ENCODE assay signal across 16 cellular contexts in the genomic region with DNA sequence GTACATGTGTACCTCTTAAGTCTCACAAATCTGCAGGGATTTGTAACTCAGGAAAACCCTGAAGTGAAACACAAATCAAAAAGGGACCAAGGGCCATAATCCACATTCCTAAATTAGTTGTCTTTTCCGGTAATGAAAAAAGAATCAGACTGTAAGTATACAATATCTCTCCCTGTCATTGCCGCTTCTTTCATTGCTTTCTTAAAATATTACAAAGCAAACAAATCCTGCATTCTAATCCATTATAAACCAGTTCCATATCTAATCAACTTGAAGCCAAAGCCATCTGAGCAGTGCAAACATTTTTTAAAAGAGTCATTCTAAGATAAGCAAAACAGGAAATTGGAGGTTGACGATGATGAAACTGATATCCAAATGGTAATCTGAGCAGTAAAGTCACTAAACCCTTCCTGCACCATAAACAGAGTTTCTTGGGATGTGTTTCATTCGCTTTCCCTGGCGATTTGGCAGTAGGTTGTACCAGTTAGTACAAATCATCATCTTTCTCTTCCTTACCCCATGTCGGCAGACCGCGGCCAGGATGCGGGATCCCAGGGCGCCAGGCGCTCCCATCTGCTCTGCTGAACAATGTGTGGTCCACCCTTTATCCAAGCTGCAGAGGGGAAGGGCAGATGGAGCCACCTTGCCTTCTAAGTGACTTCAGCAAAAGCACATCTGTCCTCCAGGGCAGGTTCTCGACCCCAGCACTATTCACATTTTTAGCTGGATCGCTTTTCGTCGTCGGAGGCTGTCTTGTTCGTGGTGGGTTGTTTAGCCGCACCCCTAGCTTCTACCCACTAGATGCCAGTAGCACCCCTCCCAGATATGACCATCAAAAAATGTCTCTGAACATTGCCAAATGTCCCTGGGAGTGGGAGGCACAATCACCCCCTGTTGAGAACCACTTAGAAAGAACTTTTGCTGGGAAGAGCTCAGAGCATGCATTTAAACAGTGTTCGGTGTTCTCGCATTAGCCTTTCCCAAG. TPM values are rescaled to one million over a fixed set of nuclear protein-coding genes. Genes with fewer than 3 reads are reported as not detected.
A peak's percentile ranks its signal among the peaks of the same experiment; 100 is the strongest.
DNase-seq lines count a peak whose midpoint lies in the region; ATAC-seq and TF ChIP-seq lines count a peak whose summit lies in the region.
"Had no signal": no experiment of that assay in that cellular context is flagged by ENCODE, and none has a peak within 500 bp of the region (broad histone marks: within the 10 kb centered on the region; RNA-seq: fewer than 3 reads in every experiment).

No MANE protein-coding gene starts in this region.

- POLR2A ChIA-PET in HCT116 (lab: Charles Lee) (no interaction called here), WTC11 (lab: Charles Lee) (no interaction called here)

- H3K9me3 ChIP-seq in HCT116 (ENCODE audit: control insufficient read depth in 1 of 2, insufficient read depth in 1 of 2, low read depth in 1 of 2, low read length in 2 of 2) (no peaks in the 10 kb centered on the region), mesenchymal stem cell (ENCODE audit: control insufficient read depth, low read length) (peaks cover 8% of the 10 kb centered on the region)
- H3K9me3 ChIP-seq: Peyer's patch, testis had no signal

- no peak overlapping the region for H2BK15ac ChIP-seq in mesenchymal stem cell (ENCODE audit: low read depth, poor library complexity, severe bottlenecking)

- no peaks in the 10 kb centered on the region for H4K20me1 ChIP-seq in HCT116 (ENCODE audit: insufficient read depth)

- CTCF ChIA-PET in HCT116 (lab: Charles Lee) (interaction anchor here (0.8 to 3.6 kb wide), 2 partner anchors 10 to 214 kb away, joined by 3 to 17 read pairs; no protein-coding TSS in a partner anchor), WTC11 (lab: Charles Lee) (interaction anchor here (0.7 to 2.3 kb wide), 11 partner anchors 10 to 288 kb away, joined by 3 to 32 read pairs (median 4); no protein-coding TSS in a partner anchor)
- CTCF ChIA-PET in activated naive CD4-positive, alpha-beta T cell treated with anti-CD3 and anti-CD28 coated beads, Interleukin-2, amount 10 ng/mL, durations not matched to agents 7 days and 5 days (lab: Charles Lee) = interaction anchor here (1.5 kb wide), 1 partner anchor 10 kb away, joined by 5 read pairs; no protein-coding TSS in a partner anchor

- H4K91ac ChIP-seq in mesenchymal stem cell (ENCODE audit: low read length) = no peak overlapping the region

- intact Hi-C loops in HCT116 (cut with micrococcal nuclease) = no loop called here

- H3K36me3 ChIP-seq in HCT116 (ENCODE audit: control insufficient read depth in 1 of 2, insufficient read depth in 2 of 2, low read length in 2 of 2) = no peaks in the 10 kb centered on the region
- no peaks in the 10 kb centered on the region for H3K36me3 ChIP-seq in mesenchymal stem cell (ENCODE audit: control insufficient read depth in 1 of 2, insufficient read depth in 2 of 2, low read depth in 1 of 2, low read length in 2 of 2)
- H3K36me3 ChIP-seq: Peyer's patch had no signal

- H2AFZ ChIP-seq in HCT116 (ENCODE audit: low read depth, low read length, poor library complexity, severe bottlenecking) (no peak overlapping the region), mesenchymal stem cell (ENCODE audit: low read depth, low read length) (no peak overlapping the region)

- no peak overlapping the region for H2BK12ac ChIP-seq in mesenchymal stem cell (ENCODE audit: low read length in 2 of 2)

- TF ChIP-seq CTCF in HCT116 (IDR thresholded peaks at IDR 0.05 in 2 of 3, conservative IDR thresholded peaks at IDR 0.05 in 1 of 3; ENCODE audit: borderline replicate concordance in 1 of 3, insufficient read depth in 1 of 3, low read depth in 2 of 3, low read length in 2 of 3) (peak in 2 of 3 experiments; percentile 16 to 19; a peak in 1 of 6 replicates), WTC11 (IDR thresholded peaks at IDR 0.05) (no peak)

- WGBS in mesenchymal stem cell = 70% methylated on average over 19 of the region's 20 CpGs

- no peak overlapping the region for H3K4me2 ChIP-seq in HCT116 (ENCODE audit: low read length)
- no peak overlapping the region for H3K4me2 ChIP-seq in mesenchymal stem cell (ENCODE audit: low read length, poor library complexity, severe bottlenecking)

- no peak for ATAC-seq in HCT116
- peak; percentile 59; the same call in 1 of the 2 replicates for ATAC-seq in WTC11
- no peak for ATAC-seq in GM19351 (IDR thresholded peaks at IDR 0.05; ENCODE audit: unreplicated experiment)
- no peak for ATAC-seq in GM19455 (IDR thresholded peaks at IDR 0.05; ENCODE audit: unreplicated experiment)
- ATAC-seq: activated naive CD4-positive, alpha-beta T cell treated with anti-CD3 and anti-CD28 coated beads, Interleukin-2, amount 50 U/mL, for 72 hours had no signal

- no peak overlapping the region for H3K9ac ChIP-seq in HCT116 (ENCODE audit: low read length)
- no peak overlapping the region for H3K9ac ChIP-seq in mesenchymal stem cell (ENCODE audit: low read length)

- H3K4me1 ChIP-seq in HCT116 (ENCODE audit: control insufficient read depth in 1 of 2, insufficient read depth in 2 of 2, low read length in 2 of 2) = no peaks in the 10 kb centered on the region
- H3K4me1 ChIP-seq in mesenchymal stem cell (ENCODE audit: control insufficient read depth, insufficient read depth, low read depth, low read length) = peaks cover 3% of the 10 kb centered on the region
- H3K4me1 ChIP-seq: Peyer's patch, testis had no signal

- H3K4me3 Mint-ChIP-seq in WTC11 = no peak overlapping the region
- H3K4me3 Mint-ChIP-seq in activated naive CD4-positive, alpha-beta T cell treated with anti-CD3 and anti-CD28 coated beads, Interleukin-2, amount 10 ng/mL, durations not matched to agents 7 days and 5 days = no peak overlapping the region

- DNase-seq in COR-L47 (lab: John Stamatoyannopoulos, UW) (peak; percentile 29), HCT116 (ENCODE audit: low read depth, low spot score) (no peak), WTC11 (ENCODE audit: low spot score) (no peak), mesenchymal stem cell (peak; percentile 8)
- no peak for DNase-seq in activated naive CD4-positive, alpha-beta T cell treated with anti-CD3 and anti-CD28 coated beads, Interleukin-2, amount 10 ng/mL, durations not matched to agents 7 days and 5 days
- DNase-seq: activated CD4-positive, CD25-positive, alpha-beta regulatory T cell treated with anti-CD3 and anti-CD28 coated beads, Interleukin-2, amount 50 U/mL, for 72 hours; central memory CD4-positive, alpha-beta T cell; kidney; Peyer's patch; posterior cingulate gyrus; stimulated activated CD4-positive, alpha-beta T cell treated with anti-CD3 and anti-CD28 coated beads, Interleukin-12 subunit alpha, Interleukin-12 subunit beta, amount 100 ng/mL, for 4 hours; testis had no signal

- TF ChIP-seq POLR2A in HCT116 (IDR thresholded peaks at IDR 0.05; ENCODE audit: borderline replicate concordance, extremely low read depth, insufficient read depth, insufficient read length) = no peak

- 0 out of 2 replicates have a peak, but pooled peaks have one; percentile 22 for TF ChIP-seq RAD21 in HCT116 (IDR thresholded peaks at IDR 0.05; ENCODE audit: low read depth)

- H3K27ac ChIP-seq in HCT116 (ENCODE audit: low read depth, low read length) (no peak overlapping the region), mesenchymal stem cell (ENCODE audit: low read length, poor library complexity, severe bottlenecking) (no peak overlapping the region)
- H3K27ac ChIP-seq: Peyer's patch, testis had no signal

- RAD21 ChIA-PET in HCT116 (lab: Charles Lee; ENCODE audit: low non-redundant PET in 1 of 2, low total read pairs in 2 of 2, uncharacterized antibody in 2 of 2, unreplicated experiment in 2 of 2) = interaction anchor here in 1 of 2 experiments (0.6 kb wide), 1 partner anchor 132 kb away, joined by 5 read pairs; no protein-coding TSS in a partner anchor

- no peak overlapping the region for H2BK5ac ChIP-seq in mesenchymal stem cell (ENCODE audit: low read depth, low read length, poor library complexity, severe bottlenecking)

- H3K23ac ChIP-seq in mesenchymal stem cell (ENCODE audit: low read length in 2 of 2) = no peak overlapping the region

- no peak overlapping the region for H4K8ac ChIP-seq in mesenchymal stem cell (ENCODE audit: low read length)

- no peaks in the 10 kb centered on the region for H3K9me2 ChIP-seq in HCT116 (ENCODE audit: insufficient read depth)

- no peak overlapping the region for H2AK5ac ChIP-seq in mesenchymal stem cell (ENCODE audit: low read length, severe bottlenecking)

- no peaks in the 10 kb centered on the region for H3K36me3 Mint-ChIP-seq in WTC11
- no peaks in the 10 kb centered on the region for H3K36me3 Mint-ChIP-seq in activated naive CD4-positive, alpha-beta T cell treated with anti-CD3 and anti-CD28 coated beads, Interleukin-2, amount 10 ng/mL, durations not matched to agents 7 days and 5 days

- peak overlapping the region in 1 of 2 experiments; percentile 4 for H3K18ac ChIP-seq in mesenchymal stem cell (ENCODE audit: low read depth in 1 of 2, low read length in 2 of 2)

- no peak overlapping the region for H3K27ac Mint-ChIP-seq in WTC11
- no peak overlapping the region for H3K27ac Mint-ChIP-seq in activated naive CD4-positive, alpha-beta T cell treated with anti-CD3 and anti-CD28 coated beads, Interleukin-2, amount 10 ng/mL, durations not matched to agents 7 days and 5 days
- H3K27ac Mint-ChIP-seq: activated naive CD4-positive, alpha-beta T cell treated with anti-CD3 and anti-CD28 coated beads, Interleukin-2, amount 50 U/mL, for 72 hours had no signal

- H3K79me1 ChIP-seq in mesenchymal stem cell (replicated peaks; ENCODE audit: low read length, poor library complexity, severe bottlenecking) = no peaks in the 10 kb centered on the region

- H2BK120ac ChIP-seq in mesenchymal stem cell (ENCODE audit: low read depth, low read length) = no peak overlapping the region

- H3K27me3 ChIP-seq in HCT116 (ENCODE audit: insufficient read depth, low read length) = no peaks in the 10 kb centered on the region
- H3K27me3 ChIP-seq in mesenchymal stem cell (ENCODE audit: control insufficient read depth in 1 of 2, insufficient read depth in 1 of 2, low read length in 2 of 2) = peaks cover 0 to 37% of the 10 kb centered on the region in 2 experiments
- H3K27me3 ChIP-seq: Peyer's patch, testis had no signal

- H3K4me1 Mint-ChIP-seq in WTC11 = peaks cover 11% of the 10 kb centered on the region
- peaks cover 11% of the 10 kb centered on the region for H3K4me1 Mint-ChIP-seq in activated naive CD4-positive, alpha-beta T cell treated with anti-CD3 and anti-CD28 coated beads, Interleukin-2, amount 10 ng/mL, durations not matched to agents 7 days and 5 days

- H3K4me3 ChIP-seq in HCT116 (replicated peaks in 1 of 2; ENCODE audit: low read depth in 1 of 2, low read length in 2 of 2) (no peak overlapping the region), mesenchymal stem cell (ENCODE audit: insufficient read depth in 1 of 2, low read depth in 1 of 2, low read length in 2 of 2) (no peak overlapping the region)
- H3K4me3 ChIP-seq: Peyer's patch, testis had no signal

- peaks cover 6% of the 10 kb centered on the region; the same call in 1 of the 2 replicates for H3K9me3 Mint-ChIP-seq in WTC11
- H3K9me3 Mint-ChIP-seq in activated naive CD4-positive, alpha-beta T cell treated with anti-CD3 and anti-CD28 coated beads, Interleukin-2, amount 10 ng/mL, durations not matched to agents 7 days and 5 days = peaks cover 5% of the 10 kb centered on the region

- H3K27me3 Mint-ChIP-seq in WTC11 (ENCODE audit: low read depth) = no peaks in the 10 kb centered on the region
- peaks cover 9% of the 10 kb centered on the region for H3K27me3 Mint-ChIP-seq in activated naive CD4-positive, alpha-beta T cell treated with anti-CD3 and anti-CD28 coated beads, Interleukin-2, amount 10 ng/mL, durations not matched to agents 7 days and 5 days

- H3K4ac ChIP-seq in mesenchymal stem cell (ENCODE audit: low read depth in 1 of 2, low read length in 2 of 2) = no peak overlapping the region

- no peaks in the 10 kb centered on the region for H3K79me2 ChIP-seq in HCT116 (ENCODE audit: insufficient read depth, low read length)

- no TSS peak for BruUV-seq in HCT116 (replicated peaks; lab: Mats Ljungman, UMichigan)

- H3K14ac ChIP-seq in mesenchymal stem cell (ENCODE audit: low read length in 2 of 2) = no peak overlapping the region

RNA-seq across cellular contexts. Expression of gene SIM2, which starts 58.4 kb away (rescaled TPM):
- total RNA-seq in HCT116 (2021; ENCODE audit: unreplicated experiment) (23.9 TPM), WTC11 (2021) (0.09 to 0.17 TPM (median 0.11 TPM) in 3 replicates)
- polyA plus RNA-seq in HCT116 (2012) = 14.3 and 17.9 TPM in 2 replicates
- polyA plus RNA-seq in mesenchymal stem cell (2013, experiment 1 of 2) = 0.10 TPM
- polyA plus RNA-seq in mesenchymal stem cell (2013, experiment 2 of 2) = 0.10 TPM
- total RNA-seq: Peyer's patch had no signal
- polyA plus RNA-seq: BJ had no signal

Comparison
In these comparisons a context has a peak if more than half of its experiments do, and no peak if none do; other contexts are left out.
1. DNase-seq: peak in COR-L47 (single experiment) and mesenchymal stem cell (single experiment); none in HCT116 (single experiment), WTC11 (single experiment) and activated naive CD4-positive, alpha-beta T cell treated with anti-CD3 and anti-CD28 coated beads, Interleukin-2, amount 10 ng/mL, durations not matched to agents 7 days and 5 days (single experiment).
2. RNA of gene SIM2, which starts 58.4 kb away (total RNA-seq): 23.9 TPM in HCT116 (single experiment); 0.09 to 0.17 TPM in WTC11; every median in the first group is over 10 times any median in the second.